Comparison of ENCODE assay signal across 29 cellular contexts in genomic region chr7:128389815-128390329, GRCh38. TPM values are rescaled to one million over a fixed set of nuclear protein-coding genes. Genes with fewer than 3 reads are reported as not detected.
"Had no signal": no experiment of that assay in that cellular context is flagged by ENCODE, and none has a peak within 500 bp of the region (broad histone marks: within the 10 kb centered on the region; RNA-seq: fewer than 3 reads in every experiment).

No MANE protein-coding gene starts in this region.

- H3K27ac Mint-ChIP-seq: activated CD4-positive, alpha-beta memory T cell treated with anti-CD3 and anti-CD28 coated beads, Interleukin-2, amount 10 ng/mL, durations not matched to agents 7 days and 5 days; activated CD8-positive, alpha-beta memory T cell treated with anti-CD3 and anti-CD28 coated beads, Interleukin-2, amount 10 ng/mL, durations not matched to agents 7 days and 5 days; activated naive CD8-positive, alpha-beta T cell; activated T-helper 2 cell treated with anti-CD3 and anti-CD28 coated beads, Interferon-gamma antibody, Interleukin-2, Interleukin-4, amounts not matched to agents 10 μg/mL and 5 μg/mL and 100 μg/mL, durations not matched to agents 14 hours and 24 hours and 36 hours; naive B cell; progenitor cell of endocrine pancreas; stimulated activated naive CD8-positive, alpha-beta T cell treated with anti-CD3 and anti-CD28 coated beads, Interleukin-15, Interleukin-2, amounts not matched to agents 100 ng/mL and 50 ng/mL, for 24 hours; T-helper 17 cell had no signal

- H3K4me3 Mint-ChIP-seq: activated CD4-positive, alpha-beta memory T cell treated with anti-CD3 and anti-CD28 coated beads, Interleukin-2, amount 10 ng/mL, durations not matched to agents 7 days and 5 days; activated CD8-positive, alpha-beta memory T cell treated with anti-CD3 and anti-CD28 coated beads, Interleukin-2, amount 10 ng/mL, durations not matched to agents 7 days and 5 days; activated naive CD8-positive, alpha-beta T cell; naive B cell; stimulated activated naive CD8-positive, alpha-beta T cell treated with anti-CD3 and anti-CD28 coated beads, Interleukin-15, Interleukin-2, amounts not matched to agents 100 ng/mL and 50 ng/mL, for 24 hours; T-helper 17 cell had no signal

- DNase-seq: activated CD4-positive, alpha-beta memory T cell treated with anti-CD3 and anti-CD28 coated beads, Interleukin-2, amount 10 ng/mL, durations not matched to agents 7 days and 5 days; activated CD4-positive, alpha-beta T cell treated with anti-CD3 and anti-CD28 coated beads for 4 hours; activated CD4-positive, CD25-positive, alpha-beta regulatory T cell; activated CD8-positive, alpha-beta memory T cell treated with anti-CD3 and anti-CD28 coated beads, Interleukin-2, amount 10 ng/mL, durations not matched to agents 7 days and 5 days; activated naive CD4-positive, alpha-beta T cell; activated T-cell treated with anti-CD3 and anti-CD28 coated beads, Interleukin-2, amount 50 U/mL, for 1 hour; adrenal gland; brain microvascular endothelial cell; central memory CD4-positive, alpha-beta T cell; dermis blood vessel endothelial cell; effector CD8-positive, alpha-beta T cell; erythroblast; foreskin fibroblast; heart right ventricle; naive B cell; retina; stimulated activated CD4-positive, alpha-beta T cell treated with anti-CD3 and anti-CD28 coated beads, Interleukin-4, amount 100 ng/mL, for 4 hours; substantia nigra; T-helper 17 cell; thyroid gland; upper lobe of right lung had no signal

- H3K9me3 Mint-ChIP-seq: activated CD4-positive, alpha-beta memory T cell treated with anti-CD3 and anti-CD28 coated beads, Interleukin-2, amount 10 ng/mL, durations not matched to agents 7 days and 5 days; activated T-helper 2 cell treated with anti-CD3 and anti-CD28 coated beads, Interferon-gamma antibody, Interleukin-2, Interleukin-4, amounts not matched to agents 10 μg/mL and 5 μg/mL and 100 μg/mL, durations not matched to agents 14 hours and 24 hours and 36 hours; stimulated activated naive CD8-positive, alpha-beta T cell treated with anti-CD3 and anti-CD28 coated beads, Interleukin-15, Interleukin-2, amounts not matched to agents 100 ng/mL and 50 ng/mL, for 24 hours had no signal

- H3K27me3 ChIP-seq: adrenal gland, ascending aorta, thyroid gland had no signal

- H3K4me1 ChIP-seq: adrenal gland, ascending aorta, thyroid gland, upper lobe of right lung had no signal

- H3K27ac ChIP-seq: adrenal gland, ascending aorta, brain microvascular endothelial cell, heart right ventricle, left lung, thyroid gland, upper lobe of right lung had no signal

- H3K4me3 ChIP-seq: adrenal gland, ascending aorta, heart right ventricle, left lung, lung, thyroid gland, upper lobe of right lung had no signal

- H3K4me1 Mint-ChIP-seq: activated CD4-positive, alpha-beta memory T cell treated with anti-CD3 and anti-CD28 coated beads, Interleukin-2, amount 10 ng/mL, durations not matched to agents 7 days and 5 days; activated CD8-positive, alpha-beta memory T cell treated with anti-CD3 and anti-CD28 coated beads, Interleukin-2, amount 10 ng/mL, durations not matched to agents 7 days and 5 days had no signal

- H3K27me3 Mint-ChIP-seq: activated CD8-positive, alpha-beta memory T cell treated with anti-CD3 and anti-CD28 coated beads, Interleukin-2, amount 10 ng/mL, durations not matched to agents 7 days and 5 days; activated naive CD8-positive, alpha-beta T cell; naive B cell; T-helper 17 cell had no signal

- FAIRE-seq: keratinocyte had no signal

- H3K36me3 Mint-ChIP-seq: activated naive CD8-positive, alpha-beta T cell; naive B cell had no signal

- H3K9me3 ChIP-seq: adrenal gland, ascending aorta, heart right ventricle, left lung, thyroid gland, upper lobe of right lung had no signal

RNA-seq across cellular contexts. Expression of gene PRRT4, which starts 28.4 kb away (rescaled TPM):
- total RNA-seq: activated CD4-positive, alpha-beta memory T cell treated with anti-CD3 and anti-CD28 coated beads, Interleukin-2, amount 10 ng/mL, durations not matched to agents 7 days and 5 days; dermis blood vessel endothelial cell had no signal
